ENCODE assay signal across 8 cellular contexts in the genomic region with DNA sequence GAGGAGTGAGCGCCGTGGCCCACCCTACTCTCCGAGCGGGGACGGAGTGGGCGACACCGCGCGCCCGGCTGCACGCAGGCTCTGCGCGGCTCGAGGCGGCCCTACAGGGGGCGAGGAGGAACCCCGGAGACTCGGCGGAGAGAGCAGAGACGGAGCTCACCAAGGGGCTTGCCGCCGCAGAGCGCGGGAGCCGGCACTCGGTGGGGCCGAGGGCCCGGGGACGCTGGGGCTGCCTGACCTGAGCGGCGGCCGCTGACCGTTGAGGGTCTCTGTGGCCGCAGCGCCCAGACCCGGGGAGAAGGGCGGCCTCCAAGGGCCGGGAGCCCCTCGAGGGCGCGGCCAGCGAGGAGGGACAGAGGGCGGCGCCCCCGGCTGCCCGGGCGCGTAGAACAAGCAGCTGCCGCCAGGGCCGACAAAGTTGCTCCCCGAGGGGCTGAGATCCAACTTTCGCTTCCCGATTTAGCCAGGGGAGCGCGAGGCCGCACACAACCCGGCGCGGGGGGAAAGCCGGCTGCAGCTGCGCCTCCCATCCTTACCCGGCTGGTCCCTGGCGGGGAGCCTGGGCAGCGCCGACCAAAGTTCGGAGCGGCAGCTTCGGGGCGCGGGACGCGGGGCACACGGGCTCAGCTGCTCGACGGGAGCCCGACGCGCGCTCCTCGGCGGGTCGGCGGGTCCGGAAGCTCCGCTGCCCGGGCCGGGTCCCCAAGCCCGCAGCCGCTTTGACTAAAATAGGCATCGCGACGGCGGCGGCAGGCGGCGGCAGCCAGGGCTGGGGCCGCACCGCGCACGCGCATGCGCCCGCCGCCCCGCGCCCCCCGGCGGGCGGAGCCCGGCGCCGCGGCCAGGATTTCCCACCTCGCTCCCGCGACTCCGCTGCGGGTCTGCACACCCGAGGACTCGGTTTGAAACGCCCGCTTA. TPM values are rescaled to one million over a fixed set of nuclear protein-coding genes. Genes with fewer than 3 reads are reported as not detected.
DNase-seq lines count a peak whose midpoint lies in the region; ATAC-seq, FAIRE-seq and TF ChIP-seq lines count a peak whose summit lies in the region.

No MANE protein-coding gene starts in this region.

- H3K9me3 ChIP-seq in right lobe of liver, result no peaks in the 10 kb centered on the region

- 0% methylated on average over 5 of the region's 122 CpGs for WGBS in right lobe of liver (ENCODE audit: insufficient coverage, low coverage, low lambda C conversion rate, missing lambda C conversion rate)

- H3K4me3 Mint-ChIP-seq in T-helper 2 cell treated with Interferon-gamma antibody and Interleukin-4, amounts not matched to agents 5 μg/mL and 100 μg/mL, for 36 hours, result peak overlapping the region; percentile 65
- peak overlapping the region; percentile 60 for H3K4me3 Mint-ChIP-seq in stimulated activated memory B cell treated with anti-CD40 and anti-IgM and Interleukin-4, amounts not matched to agents 10 μg/mL and 1 μg/mL and 100 μg/mL, for 72 hours

- H3K27ac Mint-ChIP-seq in T-helper 2 cell treated with Interferon-gamma antibody and Interleukin-4, amounts not matched to agents 5 μg/mL and 100 μg/mL, for 36 hours, result no peak overlapping the region
- no peak overlapping the region for H3K27ac Mint-ChIP-seq in stimulated activated memory B cell treated with anti-CD40 and anti-IgM and Interleukin-4, amounts not matched to agents 10 μg/mL and 1 μg/mL and 100 μg/mL, for 72 hours

- peak; percentile 69 for DNase-seq in EH (ENCODE audit: low read depth)
- peak; percentile 75 for DNase-seq in HTR-8/SVneo (ENCODE audit: insufficient read length, low spot score)
- peak; percentile 13 for DNase-seq in T-helper 2 cell treated with Interferon-gamma antibody and Interleukin-4, amounts not matched to agents 5 μg/mL and 100 μg/mL, for 36 hours (ENCODE audit: low spot score)
- DNase-seq in ecto neural progenitor cell (ENCODE audit: low spot score), result peak; percentile 81
- DNase-seq in right lobe of liver, result peak; percentile 52 to 58 (median 56)
- no peak for DNase-seq in cerebellum (ENCODE audit: low spot score)

- ATAC-seq in GM21360 (IDR thresholded peaks at IDR 0.05; ENCODE audit: unreplicated experiment) (peak; percentile 60), right lobe of liver (peak; percentile 78 to 81 (median 80))
- peak; percentile 68 for ATAC-seq in stimulated activated memory B cell treated with anti-CD40 and anti-IgM and Interleukin-4, amounts not matched to agents 10 μg/mL and 1 μg/mL and 100 μg/mL, for 72 hours

- no peaks in the 10 kb centered on the region for H3K27me3 ChIP-seq in right lobe of liver

- H3K9me3 Mint-ChIP-seq in T-helper 2 cell treated with Interferon-gamma antibody and Interleukin-4, amounts not matched to agents 5 μg/mL and 100 μg/mL, for 36 hours, result no peaks in the 10 kb centered on the region
- H3K9me3 Mint-ChIP-seq in stimulated activated memory B cell treated with anti-CD40 and anti-IgM and Interleukin-4, amounts not matched to agents 10 μg/mL and 1 μg/mL and 100 μg/mL, for 72 hours, result no peaks in the 10 kb centered on the region

- TF ChIP-seq CTCF in right lobe of liver (IDR thresholded peaks at IDR 0.05), result peak in 1 of 4 donors; percentile 11

- H3K4me3 ChIP-seq in right lobe of liver, result peak overlapping the region; percentile 51 to 63 (median 52)

- no peaks in the 10 kb centered on the region for H3K36me3 Mint-ChIP-seq in T-helper 2 cell treated with Interferon-gamma antibody and Interleukin-4, amounts not matched to agents 5 μg/mL and 100 μg/mL, for 36 hours (ENCODE audit: low read depth)
- no peaks in the 10 kb centered on the region for H3K36me3 Mint-ChIP-seq in stimulated activated memory B cell treated with anti-CD40 and anti-IgM and Interleukin-4, amounts not matched to agents 10 μg/mL and 1 μg/mL and 100 μg/mL, for 72 hours

- FAIRE-seq in HTR-8/SVneo (lab: Jason Lieb, UNC), result no peak

- H3K27ac ChIP-seq in right lobe of liver, result no peak overlapping the region

- H3K4me1 Mint-ChIP-seq in T-helper 2 cell treated with Interferon-gamma antibody and Interleukin-4, amounts not matched to agents 5 μg/mL and 100 μg/mL, for 36 hours (ENCODE audit: low read depth), result peaks cover 3% of the 10 kb centered on the region
- H3K4me1 Mint-ChIP-seq in stimulated activated memory B cell treated with anti-CD40 and anti-IgM and Interleukin-4, amounts not matched to agents 10 μg/mL and 1 μg/mL and 100 μg/mL, for 72 hours, result peaks cover 6% of the 10 kb centered on the region

- intact Hi-C loops in right lobe of liver (cut with DNase I), result no loop called here

- H3K36me3 ChIP-seq in right lobe of liver, result no peaks in the 10 kb centered on the region

- no peak for TF ChIP-seq POLR2A in right lobe of liver (IDR thresholded peaks at IDR 0.05)

- peaks cover 80% of the 10 kb centered on the region for H3K27me3 Mint-ChIP-seq in T-helper 2 cell treated with Interferon-gamma antibody and Interleukin-4, amounts not matched to agents 5 μg/mL and 100 μg/mL, for 36 hours (ENCODE audit: low read depth)
- peaks cover 63% of the 10 kb centered on the region for H3K27me3 Mint-ChIP-seq in stimulated activated memory B cell treated with anti-CD40 and anti-IgM and Interleukin-4, amounts not matched to agents 10 μg/mL and 1 μg/mL and 100 μg/mL, for 72 hours

- H3K4me1 ChIP-seq in right lobe of liver, result peaks cover 0 to 7% (median 0%) of the 10 kb centered on the region in 4 donors

RNA-seq across cellular contexts. Expression of a gene that starts 43.1 kb away (rescaled TPM):
- total RNA-seq in right lobe of liver, result not detected
- total RNA-seq in cerebellum, result 0.27 TPM
